Comparison of ENCODE assay signal across 14 cellular contexts in the genomic region with DNA sequence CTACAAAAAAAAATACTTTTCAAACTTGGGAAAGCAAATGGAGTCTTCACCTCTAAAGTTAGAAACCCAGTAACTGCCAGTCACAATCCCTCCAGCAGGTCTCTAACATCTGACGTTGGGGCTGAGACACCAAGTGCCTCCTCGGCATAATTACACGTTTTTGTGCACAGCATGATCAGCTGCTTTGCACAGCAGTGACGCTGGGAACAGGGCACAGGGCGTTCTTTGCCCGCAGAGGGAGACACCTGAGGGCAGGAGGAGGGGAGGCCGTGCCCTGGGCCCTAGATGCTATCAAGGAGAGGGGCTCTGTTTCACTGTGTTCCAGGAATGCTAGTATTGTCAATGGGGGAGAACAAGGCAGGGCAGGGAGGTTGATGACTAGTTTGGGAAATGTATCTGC.
DNase-seq lines count a peak whose midpoint lies in the region; ATAC-seq lines count a peak whose summit lies in the region.
"Had no signal": no experiment of that assay in that cellular context is flagged by ENCODE, and none has a peak within 500 bp of the region (broad histone marks: within the 10 kb centered on the region; RNA-seq: fewer than 3 reads in every experiment).

No MANE protein-coding gene starts in this region.

- H2BK5ac ChIP-seq in trophoblast cell (ENCODE audit: low read depth, low read length, poor library complexity): peak overlapping the region; percentile 45

- H3K27ac ChIP-seq in Karpas-422 (ENCODE audit: low read length) (no peak overlapping the region), trophoblast cell (ENCODE audit: low read depth, low read length) (peak overlapping the region; percentile 13)
- H3K27ac ChIP-seq: PC-9 had no signal

- H4K20me1 ChIP-seq in Karpas-422 (ENCODE audit: insufficient read depth, low read depth, low read length): no peaks in the 10 kb centered on the region

- peak overlapping the region; percentile 59 for H3K14ac ChIP-seq in trophoblast cell (ENCODE audit: low read length)

- H2AFZ ChIP-seq in Karpas-422 (ENCODE audit: low read length) (no peak overlapping the region), trophoblast cell (ENCODE audit: insufficient read depth, low read length, poor library complexity) (no peak overlapping the region)
- H2AFZ ChIP-seq: PC-9 had no signal

- no peak overlapping the region for H3K4ac ChIP-seq in trophoblast cell (ENCODE audit: low read depth, low read length)

- no peak overlapping the region for H3K9ac ChIP-seq in Karpas-422 (ENCODE audit: low read length)
- H3K9ac ChIP-seq in trophoblast cell (ENCODE audit: low read length): no peak overlapping the region

- peak overlapping the region; percentile 35 for H2BK120ac ChIP-seq in trophoblast cell (ENCODE audit: insufficient read depth, low read length, poor library complexity)

- peak overlapping the region; percentile 80 for H2BK12ac ChIP-seq in trophoblast cell (ENCODE audit: low read length)

- H3K4me1 ChIP-seq in Karpas-422 (ENCODE audit: low read length): peaks cover 19% of the 10 kb centered on the region
- peaks cover 16 to 18% of the 10 kb centered on the region in 2 experiments for H3K4me1 ChIP-seq in trophoblast cell (ENCODE audit: control insufficient read depth in 1 of 2, insufficient read depth in 2 of 2, low read length in 2 of 2)

- no peak overlapping the region for H3K18ac ChIP-seq in trophoblast cell (ENCODE audit: low read length)

- H3K23ac ChIP-seq in trophoblast cell (ENCODE audit: low read length): no peak overlapping the region

- no CpG with 5 or more reads among the region's 7 CpGs for WGBS in trophoblast cell (ENCODE audit: extremely low coverage, insufficient coverage, insufficient read length)

- peak overlapping the region; percentile 36 for H4K8ac ChIP-seq in trophoblast cell (ENCODE audit: low read depth, low read length)

- ATAC-seq in GM21529 (IDR thresholded peaks at IDR 0.05; ENCODE audit: unreplicated experiment): no peak
- ATAC-seq: T-helper 17 cell had no signal

- no peaks in the 10 kb centered on the region for H3K9me3 ChIP-seq in Karpas-422 (ENCODE audit: low read length)
- no peaks in the 10 kb centered on the region for H3K9me3 ChIP-seq in trophoblast cell (ENCODE audit: insufficient read depth, low read depth, low read length)
- H3K9me3 ChIP-seq: HAP-1 had no signal

- no peak overlapping the region for H2AK5ac ChIP-seq in trophoblast cell (ENCODE audit: low read length)

- H3K79me1 ChIP-seq in trophoblast cell (ENCODE audit: low read length): peaks cover 18% of the 10 kb centered on the region

- H3K36me3 ChIP-seq in Karpas-422 (ENCODE audit: insufficient read depth, low read length) (no peaks in the 10 kb centered on the region), trophoblast cell (ENCODE audit: control insufficient read depth in 1 of 2, insufficient read depth in 2 of 2, low read length in 2 of 2) (peaks cover 5% of the 10 kb centered on the region in 2 experiments)
- H3K36me3 ChIP-seq: HAP-1 had no signal

- no peak overlapping the region for H4K12ac ChIP-seq in trophoblast cell (ENCODE audit: low read depth, low read length)

- H3K4me2 ChIP-seq in Karpas-422 (ENCODE audit: low read depth, low read length, poor library complexity, severe bottlenecking): no peak overlapping the region
- no peak overlapping the region for H3K4me2 ChIP-seq in trophoblast cell (ENCODE audit: low read length)
- H3K4me2 ChIP-seq: PC-9 had no signal

- peak overlapping the region; percentile 79 for H4K91ac ChIP-seq in trophoblast cell (ENCODE audit: low read depth, low read length)

- no peaks in the 10 kb centered on the region for H3K27me3 ChIP-seq in Karpas-422 (ENCODE audit: low read length)
- H3K27me3 ChIP-seq in trophoblast cell (ENCODE audit: insufficient read depth, low read length): no peaks in the 10 kb centered on the region

- H3K9me2 ChIP-seq in Karpas-422 (replicated peaks; ENCODE audit: insufficient read depth, low read length): no peaks in the 10 kb centered on the region

- H3K79me2 ChIP-seq in Karpas-422 (ENCODE audit: low read length) (no peaks in the 10 kb centered on the region), trophoblast cell (ENCODE audit: control insufficient read depth, insufficient read depth, low read length, poor library complexity) (peaks cover 2% of the 10 kb centered on the region)

- H3K4me3 ChIP-seq in Karpas-422 (ENCODE audit: low read length) (no peak overlapping the region), trophoblast cell (ENCODE audit: low read depth, low read length) (no peak overlapping the region)
- H3K4me3 ChIP-seq: HAP-1, PC-9 had no signal

- DNase-seq in Karpas-422 (peak; percentile 79), NCI-H146 treated with DMSO at 0.1 percent for 48 hours (lab: John Stamatoyannopoulos, UW; ENCODE audit: unreplicated experiment) (peak; percentile 5), cerebellar cortex (ENCODE audit: low spot score) (peak; percentile 21), trophoblast cell (peak; percentile 83 to 87), HuH-7 (ENCODE audit: low spot score) (no peak), A172 (ENCODE audit: low spot score) (no peak)
- DNase-seq: DND-41, NCI-H1105, NCI-H187 treated with DMSO at 0.1 percent for 48 hours, NCI-H82, PC-9, T-helper 17 cell had no signal

Comparison
In these comparisons a context has a peak if more than half of its experiments do, and no peak if none do; other contexts are left out.
1. DNase-seq: peak in Karpas-422 (single experiment), NCI-H146 treated with DMSO at 0.1 percent for 48 hours (single experiment), cerebellar cortex (single experiment) and trophoblast cell (2 of 2); none in HuH-7 (single experiment) and A172 (single experiment).